19 cellular contexts compared by ENCODE assay signal in genomic region chr22:25097006-25097405, GRCh38.
DNase-seq lines count a peak whose midpoint lies in the region; ATAC-seq and TF ChIP-seq lines count a peak whose summit lies in the region.
"Had no signal": no experiment of that assay in that cellular context is flagged by ENCODE, and none has a peak within 500 bp of the region (broad histone marks: within the 10 kb centered on the region; RNA-seq: fewer than 3 reads in every experiment).

No MANE protein-coding gene starts in this region.

- 59 to 65% methylated on average over 6 of the region's 6 CpGs for WGBS in tibial nerve, 2 donors
- WGBS in right cardiac atrium: 80% methylated on average over 6 of the region's 6 CpGs

- H3K36me3 ChIP-seq in tibial nerve: no peaks in the 10 kb centered on the region

- H3K9me3 ChIP-seq in T-helper 17 cell (ENCODE audit: control insufficient read depth, low read length, poor library complexity, severe bottlenecking): no peaks in the 10 kb centered on the region
- no peaks in the 10 kb centered on the region for H3K9me3 ChIP-seq in tibial nerve
- H3K9me3 ChIP-seq in right cardiac atrium (ENCODE audit: control insufficient read depth, low read length): no peaks in the 10 kb centered on the region
- H3K9me3 ChIP-seq: A549 had no signal

- TF ChIP-seq CTCF in nephron progenitor cell (IDR thresholded peaks at IDR 0.05): no peak
- no peak for TF ChIP-seq CTCF in tibial nerve (IDR thresholded peaks at IDR 0.05)

- H3K27ac Mint-ChIP-seq in T-helper 17 cell (peak overlapping the region; percentile 79), nephron progenitor cell (peak overlapping the region; percentile 32)
- peak overlapping the region; percentile 23 for H3K27ac Mint-ChIP-seq in stimulated activated effector memory CD8-positive, alpha-beta T cell treated with anti-CD3 and anti-CD28 coated beads, Interleukin-12 subunit alpha, Interleukin-12 subunit beta, amount 100 ng/mL, for 72 hours
- H3K27ac Mint-ChIP-seq: CD4-positive, alpha-beta memory T cell had no signal

- H3K4me1 Mint-ChIP-seq in T-helper 17 cell (no peaks in the 10 kb centered on the region), nephron progenitor cell (peaks cover 36% of the 10 kb centered on the region)
- peaks cover 24% of the 10 kb centered on the region for H3K4me1 Mint-ChIP-seq in stimulated activated effector memory CD8-positive, alpha-beta T cell treated with anti-CD3 and anti-CD28 coated beads, Interleukin-12 subunit alpha, Interleukin-12 subunit beta, amount 100 ng/mL, for 72 hours

- no peaks in the 10 kb centered on the region for H3K9me3 Mint-ChIP-seq in nephron progenitor cell
- H3K9me3 Mint-ChIP-seq in stimulated activated effector memory CD8-positive, alpha-beta T cell treated with anti-CD3 and anti-CD28 coated beads, Interleukin-12 subunit alpha, Interleukin-12 subunit beta, amount 100 ng/mL, for 72 hours: no peaks in the 10 kb centered on the region
- H3K9me3 Mint-ChIP-seq: CD4-positive, alpha-beta memory T cell; H9 had no signal

- in situ Hi-C loops in ACHN (cut with HindIII; ENCODE audit: low pct_ligation_motif_present, low pct_unique_long_range_greater_than_20kb, low sequenced_read_pairs): no loop called here

- intact Hi-C loops in right cardiac atrium (cut with DNase I): no loop called here

- ATAC-seq in T-helper 17 cell (no peak), right cardiac atrium (no peak)
- no peak for ATAC-seq in stimulated activated effector memory CD8-positive, alpha-beta T cell treated with anti-CD3 and anti-CD28 coated beads, Interleukin-12 subunit alpha, Interleukin-12 subunit beta, amount 100 ng/mL, for 72 hours
- ATAC-seq: A549, GM12878, HCT116 had no signal

- no peak overlapping the region for H3K27ac ChIP-seq in tibial nerve
- no peak overlapping the region for H3K27ac ChIP-seq in right cardiac atrium (ENCODE audit: low read length)
- H3K27ac ChIP-seq: A549, GM23248 had no signal

- H3K4me1 ChIP-seq in tibial nerve: peaks cover 0 to 25% (median 0%) of the 10 kb centered on the region in 4 donors
- peaks cover 6% of the 10 kb centered on the region for H3K4me1 ChIP-seq in right cardiac atrium (ENCODE audit: control insufficient read depth, insufficient read depth, low read length)
- H3K4me1 ChIP-seq: A549 had no signal

- H3K27me3 ChIP-seq in tibial nerve (no peaks in the 10 kb centered on the region), right cardiac atrium (ENCODE audit: control insufficient read depth, insufficient read depth) (no peaks in the 10 kb centered on the region)

- no peak for TF ChIP-seq EP300 in tibial nerve (IDR thresholded peaks at IDR 0.05)

- no peaks in the 10 kb centered on the region for H3K36me3 Mint-ChIP-seq in T-helper 17 cell (ENCODE audit: low read depth)
- no peaks in the 10 kb centered on the region for H3K36me3 Mint-ChIP-seq in nephron progenitor cell (ENCODE audit: low read depth)
- no peaks in the 10 kb centered on the region for H3K36me3 Mint-ChIP-seq in stimulated activated effector memory CD8-positive, alpha-beta T cell treated with anti-CD3 and anti-CD28 coated beads, Interleukin-12 subunit alpha, Interleukin-12 subunit beta, amount 100 ng/mL, for 72 hours
- H3K36me3 Mint-ChIP-seq: CD4-positive, alpha-beta memory T cell had no signal

- TF ChIP-seq POLR2A in tibial nerve (IDR thresholded peaks at IDR 0.05): no peak

- no peak overlapping the region for H3K4me3 ChIP-seq in tibial nerve
- H3K4me3 ChIP-seq in right cardiac atrium (ENCODE audit: low read length): no peak overlapping the region
- H3K4me3 ChIP-seq: A549, GM12878, GM23248 had no signal

- H3K4me3 Mint-ChIP-seq in T-helper 17 cell (no peak overlapping the region), nephron progenitor cell (no peak overlapping the region)
- no peak overlapping the region for H3K4me3 Mint-ChIP-seq in stimulated activated effector memory CD8-positive, alpha-beta T cell treated with anti-CD3 and anti-CD28 coated beads, Interleukin-12 subunit alpha, Interleukin-12 subunit beta, amount 100 ng/mL, for 72 hours
- H3K4me3 Mint-ChIP-seq: CD4-positive, alpha-beta memory T cell; H9 had no signal

- H3K27me3 Mint-ChIP-seq in T-helper 17 cell (no peaks in the 10 kb centered on the region), nephron progenitor cell (ENCODE audit: low read depth, poor library complexity) (no peaks in the 10 kb centered on the region)
- H3K27me3 Mint-ChIP-seq: CD4-positive, alpha-beta memory T cell had no signal

- DNase-seq in T-helper 17 cell (no peak), nephron progenitor cell (no peak), ACHN (no peak), tibial nerve (ENCODE audit: low spot score in 2 of 2) (no peak), right cardiac atrium (no peak)
- DNase-seq in stimulated activated effector memory CD8-positive, alpha-beta T cell treated with anti-CD3 and anti-CD28 coated beads, Interleukin-12 subunit alpha, Interleukin-12 subunit beta, amount 100 ng/mL, for 72 hours (ENCODE audit: low spot score in 2 of 2): no peak
- DNase-seq in stimulated activated CD4-positive, alpha-beta T cell treated with anti-CD3 and anti-CD28 coated beads, Interleukin-12 subunit alpha, Interleukin-12 subunit beta, amount 100 ng/mL, for 4 hours: no peak
- DNase-seq: 8988T; C1 segment of cervical spinal cord; CD4-positive, alpha-beta memory T cell; COR-L47; DMS79; EL; GDM1; GM23248; H9 had no signal

Comparison
In these comparisons a context has a peak if more than half of its experiments do, and no peak if none do; other contexts are left out.
1. H3K27ac Mint-ChIP-seq: peak in every context shown above with its lines; median percentile 79 in T-helper 17 cell; 32 in nephron progenitor cell; 23 in stimulated activated effector memory CD8-positive, alpha-beta T cell treated with anti-CD3 and anti-CD28 coated beads, Interleukin-12 subunit alpha, Interleukin-12 subunit beta, amount 100 ng/mL, for 72 hours.